Comparison of ENCODE assay signal across 11 cellular contexts in genomic region chr13:74210693-74211393, GRCh38.
DNase-seq lines count a peak whose midpoint lies in the region; ATAC-seq, FAIRE-seq and TF ChIP-seq lines count a peak whose summit lies in the region.
"Had no signal": no experiment of that assay in that cellular context is flagged by ENCODE, and none has a peak within 500 bp of the region (broad histone marks: within the 10 kb centered on the region; RNA-seq: fewer than 3 reads in every experiment).

No MANE protein-coding gene starts in this region.

- no peak overlapping the region for H3K4ac ChIP-seq in trophoblast cell (ENCODE audit: low read depth, low read length)

- H2AK5ac ChIP-seq in trophoblast cell (ENCODE audit: low read length) = no peak overlapping the region

- dilution Hi-C loops in endothelial cell of umbilical vein (cut with MboI; ENCODE audit: extremely low pct_ligation_motif_present, low sequenced_read_pairs) = no loop called here

- no peaks in the 10 kb centered on the region for H3K9me1 ChIP-seq in endothelial cell of umbilical vein (replicated peaks; ENCODE audit: control insufficient read depth, extremely low read depth, insufficient read depth, low read length)

- H3K23ac ChIP-seq in trophoblast cell (ENCODE audit: low read length) = no peak overlapping the region

- FAIRE-seq in endothelial cell of umbilical vein (lab: Jason Lieb, UNC) = no peak
- no peak for FAIRE-seq in HTR-8/SVneo (lab: Jason Lieb, UNC)

- H3K27ac ChIP-seq in endothelial cell of umbilical vein (ENCODE audit: insufficient read depth, low read depth, low read length) (no peak overlapping the region), trophoblast cell (ENCODE audit: low read depth, low read length) (no peak overlapping the region)
- H3K27ac ChIP-seq: KMS-11 had no signal

- no peak overlapping the region for H2BK5ac ChIP-seq in trophoblast cell (ENCODE audit: low read depth, low read length, poor library complexity)

- H3K27me3 ChIP-seq in endothelial cell of umbilical vein (ENCODE audit: control insufficient read depth in 2 of 2, insufficient read depth in 2 of 2, low read length in 2 of 2) (no peaks in the 10 kb centered on the region), trophoblast cell (ENCODE audit: insufficient read depth, low read length) (no peaks in the 10 kb centered on the region)

- H3K4me1 ChIP-seq in endothelial cell of umbilical vein (ENCODE audit: control insufficient read depth, extremely low read depth, insufficient read depth, low read length) (no peaks in the 10 kb centered on the region), trophoblast cell (ENCODE audit: control insufficient read depth in 1 of 2, insufficient read depth in 2 of 2, low read length in 2 of 2) (peaks cover 0 to 2% of the 10 kb centered on the region in 2 experiments)

- H4K8ac ChIP-seq in trophoblast cell (ENCODE audit: low read depth, low read length) = no peak overlapping the region

- H3K9ac ChIP-seq in endothelial cell of umbilical vein (replicated peaks; ENCODE audit: extremely low read depth, insufficient read depth, low read length) = no peak overlapping the region
- H3K9ac ChIP-seq in trophoblast cell (ENCODE audit: low read length) = no peak overlapping the region
- H3K9ac ChIP-seq: KMS-11 had no signal

- CTCF ChIA-PET in endothelial cell of umbilical vein (lab: Charles Lee) = interaction anchor here (1.6 kb wide), 1 partner anchor 31 kb away, joined by 4 read pairs; no protein-coding TSS in a partner anchor

- no peaks in the 10 kb centered on the region for H3K79me1 ChIP-seq in trophoblast cell (ENCODE audit: low read length)

- H4K91ac ChIP-seq in trophoblast cell (ENCODE audit: low read depth, low read length) = no peak overlapping the region

- H3K4me2 ChIP-seq in endothelial cell of umbilical vein (ENCODE audit: insufficient read depth, low read length) = no peak overlapping the region
- H3K4me2 ChIP-seq in trophoblast cell (ENCODE audit: low read length) = no peak overlapping the region
- H3K4me2 ChIP-seq: KMS-11 had no signal

- H2BK12ac ChIP-seq in trophoblast cell (ENCODE audit: low read length) = no peak overlapping the region

- no peak overlapping the region for H3K4me3 ChIP-seq in endothelial cell of umbilical vein (replicated peaks in 1 of 3; ENCODE audit: insufficient read depth in 1 of 3, low read depth in 1 of 3, low read length in 3 of 3)
- no peak overlapping the region for H3K4me3 ChIP-seq in trophoblast cell (ENCODE audit: low read depth, low read length)
- H3K4me3 ChIP-seq in lower leg skin (ENCODE audit: low read depth, poor library complexity, severe bottlenecking) = no peak overlapping the region

- no peaks in the 10 kb centered on the region for H3K9me3 ChIP-seq in endothelial cell of umbilical vein (replicated peaks; ENCODE audit: control insufficient read depth, insufficient read depth, low read length)
- no peaks in the 10 kb centered on the region for H3K9me3 ChIP-seq in trophoblast cell (ENCODE audit: insufficient read depth, low read depth, low read length)

- H2BK120ac ChIP-seq in trophoblast cell (ENCODE audit: insufficient read depth, low read length, poor library complexity) = no peak overlapping the region

- ATAC-seq in HG03442 (IDR thresholded peaks at IDR 0.05; ENCODE audit: unreplicated experiment) (no peak), HG03039 (IDR thresholded peaks at IDR 0.05; ENCODE audit: unreplicated experiment) (no peak)

- no peak for TF ChIP-seq CTCF in endothelial cell of umbilical vein (IDR thresholded peaks at IDR 0.05; ENCODE audit: extremely low read depth in 1 of 2, insufficient read depth in 1 of 2, low read depth in 1 of 2, low read length in 2 of 2)
- TF ChIP-seq CTCF in lower leg skin (IDR thresholded peaks at IDR 0.05) = no peak

- DNase-seq in GM04503 (ENCODE audit: low read depth) = peak; percentile 99
- DNase-seq in NCI-H2171 (lab: John Stamatoyannopoulos, UW) = peak; percentile 89
- peak; percentile 43 for DNase-seq in endothelial cell of umbilical vein (ENCODE audit: low read depth, low spot score)
- peak; percentile 58 to 67 for DNase-seq in trophoblast cell
- no peak for DNase-seq in HTR-8/SVneo (ENCODE audit: insufficient read length, low spot score)
- DNase-seq in lower leg skin (ENCODE audit: low spot score in 2 of 2) = no peak
- DNase-seq: activated CD4-positive, alpha-beta memory T cell treated with anti-CD3 and anti-CD28 coated beads, Interleukin-2, amount 10 ng/mL, durations not matched to agents 7 days and 5 days; stimulated activated CD4-positive, alpha-beta T cell treated with anti-CD3 and anti-CD28 coated beads, Interleukin-2, amount 100 ng/mL, for 24 hours had no signal

- no peaks in the 10 kb centered on the region for H3K79me2 ChIP-seq in endothelial cell of umbilical vein (ENCODE audit: control insufficient read depth, insufficient read depth, low read length)
- no peaks in the 10 kb centered on the region for H3K79me2 ChIP-seq in trophoblast cell (ENCODE audit: control insufficient read depth, insufficient read depth, low read length, poor library complexity)

- TF ChIP-seq POLR2A in endothelial cell of umbilical vein (IDR thresholded peaks at IDR 0.05; ENCODE audit: low read depth, low read length) (no peak), lower leg skin (IDR thresholded peaks at IDR 0.05) (no peak)

- WGBS in trophoblast cell (ENCODE audit: extremely low coverage, insufficient coverage, insufficient read length) = no CpG with 5 or more reads among the region's 4 CpGs
- WGBS in lower leg skin, 2 donors = 37 to 45% methylated on average over 4 of the region's 4 CpGs

- peak overlapping the region; percentile 91 for H2AFZ ChIP-seq in endothelial cell of umbilical vein (ENCODE audit: low read depth, low read length)
- no peak overlapping the region for H2AFZ ChIP-seq in trophoblast cell (ENCODE audit: insufficient read depth, low read length, poor library complexity)

- H3K14ac ChIP-seq in trophoblast cell (ENCODE audit: low read length) = no peak overlapping the region

- no peaks in the 10 kb centered on the region for H4K20me1 ChIP-seq in endothelial cell of umbilical vein (replicated peaks; ENCODE audit: control insufficient read depth, extremely low read depth, insufficient read depth, low read length)

- H4K12ac ChIP-seq in trophoblast cell (ENCODE audit: low read depth, low read length) = no peak overlapping the region

- intact Hi-C loops in endothelial cell of umbilical vein (cut with micrococcal nuclease) (no loop called here), lower leg skin (cut with DNase I; ENCODE audit: low total_unique reads) (no loop called here)

- no peak overlapping the region for H3K18ac ChIP-seq in trophoblast cell (ENCODE audit: low read length)

- POLR2A ChIA-PET in endothelial cell of umbilical vein (lab: Charles Lee) = no interaction called here

- BruUV-seq in endothelial cell of umbilical vein (replicated peaks; lab: Mats Ljungman, UMichigan) = no TSS peak

- H3K36me3 ChIP-seq in endothelial cell of umbilical vein (ENCODE audit: control insufficient read depth in 2 of 2, extremely low read depth in 1 of 2, insufficient read depth in 2 of 2, low read length in 2 of 2) (no peaks in the 10 kb centered on the region), trophoblast cell (ENCODE audit: control insufficient read depth in 1 of 2, insufficient read depth in 2 of 2, low read length in 2 of 2) (no peaks in the 10 kb centered on the region)

TF ChIP-seq in endothelial cell of umbilical vein, 7 proteins besides CTCF, POLR2A, EP300 and RAD21:
- TF ChIP-seq POLR2AphosphoS5 (IDR thresholded peaks at IDR 0.05; ENCODE audit: insufficient read depth, low read depth, low read length) (no peak), FOS (IDR thresholded peaks at IDR 0.05; ENCODE audit: borderline replicate concordance, insufficient read depth, low read length) (peak; percentile 54), EZH2 (IDR thresholded peaks at IDR 0.05; ENCODE audit: borderline replicate concordance, low read depth, low read length, severe bottlenecking) (no peak), MYC (IDR thresholded peaks at IDR 0.05; ENCODE audit: low read depth, low read length) (no peak), MAX (IDR thresholded peaks at IDR 0.05; ENCODE audit: insufficient read depth, insufficient read length) (no peak), GATA2 (IDR thresholded peaks at IDR 0.05; ENCODE audit: insufficient read depth, insufficient read length, low read depth, low read length) (peak; percentile 40), JUN (IDR thresholded peaks at IDR 0.05; ENCODE audit: borderline replicate concordance, insufficient read depth, insufficient read length, low read depth) (no peak)
TF ChIP-seq in endothelial cell of umbilical vein: peak in this region for 2.

Comparison
In these comparisons a context has a peak if more than half of its experiments do, and no peak if none do; other contexts are left out.
1. DNase-seq: peak in GM04503 (single experiment), NCI-H2171 (single experiment), endothelial cell of umbilical vein (single experiment) and trophoblast cell (2 of 2); none in HTR-8/SVneo (single experiment) and lower leg skin (0 of 2).